ENCODE assay signal across 1 cellular context in the genomic region with DNA sequence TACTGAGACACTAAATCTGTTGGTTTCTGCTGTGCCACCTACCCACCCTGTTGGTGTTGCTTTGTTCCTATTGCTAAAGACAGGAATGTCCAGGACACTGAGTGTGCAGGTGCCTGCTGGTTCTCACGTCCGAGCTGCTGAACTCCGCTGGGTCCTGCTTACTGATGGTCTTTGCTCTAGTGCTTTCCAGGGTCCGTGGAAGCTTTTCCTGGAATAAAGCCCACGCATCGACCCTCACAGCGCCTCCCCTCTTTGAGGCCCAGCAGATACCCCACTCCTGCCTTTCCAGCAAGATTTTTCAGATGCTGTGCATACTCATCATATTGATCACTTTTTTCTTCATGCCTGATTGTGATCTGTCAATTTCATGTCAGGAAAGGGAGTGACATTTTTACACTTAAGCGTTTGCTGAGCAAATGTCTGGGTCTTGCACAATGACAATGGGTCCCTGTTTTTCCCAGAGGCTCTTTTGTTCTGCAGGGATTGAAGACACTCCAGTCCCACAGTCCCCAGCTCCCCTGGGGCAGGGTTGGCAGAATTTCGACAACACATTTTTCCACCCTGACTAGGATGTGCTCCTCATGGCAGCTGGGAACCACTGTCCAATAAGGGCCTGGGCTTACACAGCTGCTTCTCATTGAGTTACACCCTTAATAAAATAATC.
TF ChIP-seq lines count a peak whose summit lies in the region.

No MANE protein-coding gene starts in this region.

TF ChIP-seq in HepG2, 621 proteins besides CTCF, POLR2A, EP300 and RAD21 (continued from another document and continues in another):
- TF ChIP-seq ZNF567 (CRISPR knock-in tag; IDR thresholded peaks at IDR 0.05; ENCODE audit: borderline replicate concordance) (no peak), ZNF570 (CRISPR knock-in tag; IDR thresholded peaks at IDR 0.05; ENCODE audit: borderline replicate concordance) (no peak), CHD2 (IDR thresholded peaks at IDR 0.05; ENCODE audit: low read depth, low read length) (no peak), REL (CRISPR knock-in tag; conservative IDR thresholded peaks at IDR 0.05) (no peak), KDM3A (CRISPR knock-in tag; IDR thresholded peaks at IDR 0.05; ENCODE audit: low read depth) (no peak), FOXC1 (CRISPR knock-in tag; IDR thresholded peaks at IDR 0.05; ENCODE audit: borderline replicate concordance) (0 out of 2 replicates have a peak, but pooled peaks have one; percentile 23), NR2F1 (CRISPR knock-in tag; IDR thresholded peaks at IDR 0.05) (0 out of 4 replicates have a peak, but pooled peaks of 1 of the 2 experiments have one; percentile 2), TEAD3 (CRISPR knock-in tag; optimal IDR thresholded peaks at IDR 0.05; ENCODE audit: borderline replicate concordance) (peak; percentile 1), HDAC1 (CRISPR knock-in tag; IDR thresholded peaks at IDR 0.05) (peak; percentile 49), SOX5 (CRISPR knock-in tag; IDR thresholded peaks at IDR 0.05; ENCODE audit: borderline replicate concordance) (peak; percentile 85), ZNF773 (CRISPR knock-in tag; IDR thresholded peaks at IDR 0.05; ENCODE audit: borderline replicate concordance) (no peak), MAFG (CRISPR knock-in tag; IDR thresholded peaks at IDR 0.05) (no peak), HMG20A (CRISPR knock-in tag; IDR thresholded peaks at IDR 0.05; ENCODE audit: borderline replicate concordance) (0 out of 2 replicates have a peak, but pooled peaks have one; percentile 29), SOX13 (IDR thresholded peaks at IDR 0.05) (peak; percentile 65; the same call in 1 of the 2 replicates), SOX13 (CRISPR knock-in tag; conservative IDR thresholded peaks at IDR 0.05 in 1 of 2, IDR thresholded peaks at IDR 0.05 in 1 of 2) (peak in 1 of 2 experiments; percentile 92; a peak in 2 of 4 replicates), IKZF4 (CRISPR knock-in tag; IDR thresholded peaks at IDR 0.05; ENCODE audit: borderline replicate concordance, low read depth, not compliant biosample characterization) (no peak), TCF7 (IDR thresholded peaks at IDR 0.05; ENCODE audit: low read depth) (peak; percentile 24; the same call in 1 of the 2 replicates), DDIT3 (CRISPR knock-in tag; IDR thresholded peaks at IDR 0.05) (no peak), HNF1B (CRISPR knock-in tag; IDR thresholded peaks at IDR 0.05) (no peak), ZBTB46 (CRISPR knock-in tag; IDR thresholded peaks at IDR 0.05; ENCODE audit: borderline replicate concordance) (no peak), GZF1 (CRISPR knock-in tag; IDR thresholded peaks at IDR 0.05) (peak; percentile 40; the same call in 1 of the 2 replicates), DZIP1 (CRISPR knock-in tag; IDR thresholded peaks at IDR 0.05) (no peak), ZNF704 (CRISPR knock-in tag; IDR thresholded peaks at IDR 0.05; ENCODE audit: borderline replicate concordance) (no peak), ZFP36L1 (CRISPR knock-in tag; IDR thresholded peaks at IDR 0.05) (no peak), TFDP2 (CRISPR knock-in tag; IDR thresholded peaks at IDR 0.05) (no peak), SAP130 (CRISPR knock-in tag; IDR thresholded peaks at IDR 0.05; ENCODE audit: low read depth) (peak; percentile 45), ZNF879 (CRISPR knock-in tag; IDR thresholded peaks at IDR 0.05) (no peak), ELF3 (CRISPR knock-in tag; IDR thresholded peaks at IDR 0.05) (no peak; the same call in 1 of the 2 replicates)
- TF ChIP-seq, protein P1, sequence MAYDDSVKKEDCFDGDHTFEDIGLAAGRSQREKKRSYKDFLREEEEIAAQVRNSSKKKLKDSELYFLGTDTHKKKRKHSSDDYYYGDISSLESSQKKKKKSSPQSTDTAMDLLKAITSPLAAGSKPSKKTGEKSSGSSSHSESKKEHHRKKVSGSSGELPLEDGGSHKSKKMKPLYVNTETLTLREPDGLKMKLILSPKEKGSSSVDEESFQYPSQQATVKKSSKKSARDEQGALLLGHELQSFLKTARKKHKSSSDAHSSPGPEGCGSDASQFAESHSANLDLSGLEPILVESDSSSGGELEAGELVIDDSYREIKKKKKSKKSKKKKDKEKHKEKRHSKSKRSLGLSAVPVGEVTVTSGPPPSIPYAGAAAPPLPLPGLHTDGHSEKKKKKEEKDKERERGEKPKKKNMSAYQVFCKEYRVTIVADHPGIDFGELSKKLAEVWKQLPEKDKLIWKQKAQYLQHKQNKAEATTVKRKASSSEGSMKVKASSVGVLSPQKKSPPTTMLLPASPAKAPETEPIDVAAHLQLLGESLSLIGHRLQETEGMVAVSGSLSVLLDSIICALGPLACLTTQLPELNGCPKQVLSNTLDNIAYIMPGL (CRISPR knock-in tag; IDR thresholded peaks at IDR 0.05; ENCODE audit: borderline replicate concordance in 1 of 2, low read depth in 1 of 2) = no peak
- TF ChIP-seq, protein P2, sequence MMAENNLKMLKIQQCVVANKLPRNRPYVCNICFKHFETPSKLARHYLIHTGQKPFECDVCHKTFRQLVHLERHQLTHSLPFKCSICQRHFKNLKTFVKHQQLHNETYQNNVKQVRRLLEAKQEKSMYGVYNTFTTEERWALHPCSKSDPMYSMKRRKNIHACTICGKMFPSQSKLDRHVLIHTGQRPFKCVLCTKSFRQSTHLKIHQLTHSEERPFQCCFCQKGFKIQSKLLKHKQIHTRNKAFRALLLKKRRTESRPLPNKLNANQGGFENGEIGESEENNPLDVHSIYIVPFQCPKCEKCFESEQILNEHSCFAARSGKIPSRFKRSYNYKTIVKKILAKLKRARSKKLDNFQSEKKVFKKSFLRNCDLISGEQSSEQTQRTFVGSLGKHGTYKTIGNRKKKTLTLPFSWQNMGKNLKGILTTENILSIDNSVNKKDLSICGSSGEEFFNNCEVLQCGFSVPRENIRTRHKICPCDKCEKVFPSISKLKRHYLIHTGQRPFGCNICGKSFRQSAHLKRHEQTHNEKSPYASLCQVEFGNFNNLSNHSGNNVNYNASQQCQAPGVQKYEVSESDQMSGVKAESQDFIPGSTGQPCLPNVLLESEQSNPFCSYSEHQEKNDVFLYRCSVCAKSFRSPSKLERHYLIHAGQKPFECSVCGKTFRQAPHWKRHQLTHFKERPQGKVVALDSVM (CRISPR knock-in tag; IDR thresholded peaks at IDR 0.05) = 0 out of 2 replicates have a peak, but pooled peaks have one; percentile 18
- TF ChIP-seq, protein P3, sequence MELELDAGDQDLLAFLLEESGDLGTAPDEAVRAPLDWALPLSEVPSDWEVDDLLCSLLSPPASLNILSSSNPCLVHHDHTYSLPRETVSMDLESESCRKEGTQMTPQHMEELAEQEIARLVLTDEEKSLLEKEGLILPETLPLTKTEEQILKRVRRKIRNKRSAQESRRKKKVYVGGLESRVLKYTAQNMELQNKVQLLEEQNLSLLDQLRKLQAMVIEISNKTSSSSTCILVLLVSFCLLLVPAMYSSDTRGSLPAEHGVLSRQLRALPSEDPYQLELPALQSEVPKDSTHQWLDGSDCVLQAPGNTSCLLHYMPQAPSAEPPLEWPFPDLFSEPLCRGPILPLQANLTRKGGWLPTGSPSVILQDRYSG (CRISPR knock-in tag; IDR thresholded peaks at IDR 0.05) = no peak
- TF ChIP-seq, protein P4, sequence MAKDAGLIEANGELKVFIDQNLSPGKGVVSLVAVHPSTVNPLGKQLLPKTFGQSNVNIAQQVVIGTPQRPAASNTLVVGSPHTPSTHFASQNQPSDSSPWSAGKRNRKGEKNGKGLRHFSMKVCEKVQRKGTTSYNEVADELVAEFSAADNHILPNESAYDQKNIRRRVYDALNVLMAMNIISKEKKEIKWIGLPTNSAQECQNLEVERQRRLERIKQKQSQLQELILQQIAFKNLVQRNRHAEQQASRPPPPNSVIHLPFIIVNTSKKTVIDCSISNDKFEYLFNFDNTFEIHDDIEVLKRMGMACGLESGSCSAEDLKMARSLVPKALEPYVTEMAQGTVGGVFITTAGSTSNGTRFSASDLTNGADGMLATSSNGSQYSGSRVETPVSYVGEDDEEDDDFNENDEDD (CRISPR knock-in tag; IDR thresholded peaks at IDR 0.05; ENCODE audit: borderline replicate concordance) = no peak
